16 cellular contexts compared by ENCODE assay signal in the genomic region with DNA sequence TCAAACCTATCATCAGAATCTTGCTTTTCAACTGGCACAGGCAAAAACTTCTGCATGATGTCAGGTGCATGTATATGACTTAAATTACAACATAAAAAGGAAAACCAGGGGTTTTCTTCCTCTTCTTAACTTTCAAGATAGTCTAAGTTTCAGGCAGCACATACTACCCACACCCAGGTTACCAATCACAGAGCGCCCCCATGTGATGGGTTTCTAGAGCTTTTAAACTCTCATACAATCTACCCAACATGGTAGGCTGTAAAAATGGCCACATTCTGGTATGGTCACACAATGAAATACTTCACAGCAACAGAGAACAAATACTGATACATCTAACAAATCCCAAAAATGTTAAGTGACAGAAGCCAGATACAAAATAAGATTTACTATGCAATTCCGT. TPM values are rescaled to one million over a fixed set of nuclear protein-coding genes. Genes with fewer than 3 reads are reported as not detected.
DNase-seq lines count a peak whose midpoint lies in the region; ATAC-seq and TF ChIP-seq lines count a peak whose summit lies in the region.
"Had no signal": no experiment of that assay in that cellular context is flagged by ENCODE, and none has a peak within 500 bp of the region (broad histone marks: within the 10 kb centered on the region; RNA-seq: fewer than 3 reads in every experiment).

No MANE protein-coding gene starts in this region.

- no peak overlapping the region for H3K4me3 Mint-ChIP-seq in activated CD4-positive, alpha-beta T cell treated with anti-CD3 and anti-CD28 coated beads, Interleukin-2, amount 10 ng/mL, durations not matched to agents 24 days and 14 days
- H3K4me3 Mint-ChIP-seq in naive thymus-derived CD4-positive, alpha-beta T cell: peak overlapping the region in 2 of 10 donors; percentile 44 to 53

- peak overlapping the region; percentile 7 for H3K27ac Mint-ChIP-seq in activated CD4-positive, alpha-beta T cell treated with anti-CD3 and anti-CD28 coated beads, Interleukin-2, amount 10 ng/mL, durations not matched to agents 24 days and 14 days
- H3K27ac Mint-ChIP-seq in naive thymus-derived CD4-positive, alpha-beta T cell: peak overlapping the region in 8 of 9 donors; percentile 21 to 76 (median 54)

- no peak overlapping the region for H3K4me3 ChIP-seq in Panc1 (ENCODE audit: low read depth in 2 of 2, low read length in 2 of 2)
- H3K4me3 ChIP-seq in naive thymus-derived CD4-positive, alpha-beta T cell (ENCODE audit: low read length): no peak overlapping the region
- no peak overlapping the region for H3K4me3 ChIP-seq in WERI-Rb-1 (ENCODE audit: low read depth, low read length)
- H3K4me3 ChIP-seq: GM23248, smooth muscle cell, vagina had no signal

- intact Hi-C loops in activated CD4-positive, alpha-beta T cell treated with anti-CD3 and anti-CD28 coated beads, Interleukin-2, amount 10 ng/mL, durations not matched to agents 24 days and 14 days (cut with micrococcal nuclease): loop anchor here (10.0 kb wide), 1 partner anchor 1063 kb away; the partner anchor contains the start of gene MEX3B
- intact Hi-C loops in Panc1 (cut with micrococcal nuclease; ENCODE audit: unreplicated experiment): no loop called here
- intact Hi-C loops in naive thymus-derived CD4-positive, alpha-beta T cell (cut with micrococcal nuclease): loop anchor here in 1 of 2 donors (10.0 kb wide), 1 partner anchor 1087 kb away; the partner anchor contains the start of gene MTHFS

- no peaks in the 10 kb centered on the region for H3K27me3 Mint-ChIP-seq in activated CD4-positive, alpha-beta T cell treated with anti-CD3 and anti-CD28 coated beads, Interleukin-2, amount 10 ng/mL, durations not matched to agents 24 days and 14 days
- no peaks in the 10 kb centered on the region for H3K27me3 Mint-ChIP-seq in naive thymus-derived CD4-positive, alpha-beta T cell

- BruUV-seq in Panc1 (replicated peaks; lab: Mats Ljungman, UMichigan): no TSS peak

- no peaks in the 10 kb centered on the region for H3K9me3 Mint-ChIP-seq in activated CD4-positive, alpha-beta T cell treated with anti-CD3 and anti-CD28 coated beads, Interleukin-2, amount 10 ng/mL, durations not matched to agents 24 days and 14 days
- no peaks in the 10 kb centered on the region for H3K9me3 Mint-ChIP-seq in naive thymus-derived CD4-positive, alpha-beta T cell

- POLR2A ChIA-PET in Panc1 (lab: Charles Lee): no interaction called here
- POLR2A ChIA-PET in naive thymus-derived CD4-positive, alpha-beta T cell (lab: Charles Lee): no interaction called here

- H3K36me3 Mint-ChIP-seq in activated CD4-positive, alpha-beta T cell treated with anti-CD3 and anti-CD28 coated beads, Interleukin-2, amount 10 ng/mL, durations not matched to agents 24 days and 14 days (ENCODE audit: low read depth): peaks cover 62% of the 10 kb centered on the region
- H3K36me3 Mint-ChIP-seq in naive thymus-derived CD4-positive, alpha-beta T cell: peaks cover 0 to 31% (median 20%) of the 10 kb centered on the region in 5 donors

- TF ChIP-seq CTCF in Panc1 (IDR thresholded peaks at IDR 0.05): peak; percentile 25; the same call in 1 of the 2 replicates
- TF ChIP-seq CTCF in WERI-Rb-1 (IDR thresholded peaks at IDR 0.05; ENCODE audit: low read depth, low read length): no peak

- in situ Hi-C loops in Panc1 (cut with HindIII; ENCODE audit: low pct_unique_long_range_greater_than_20kb, low sequenced_read_pairs): no loop called here

- no peaks in the 10 kb centered on the region for H3K27me3 ChIP-seq in Panc1 (ENCODE audit: control insufficient read depth, insufficient read depth, low read length)
- H3K27me3 ChIP-seq in naive thymus-derived CD4-positive, alpha-beta T cell (ENCODE audit: control insufficient read depth in 2 of 2, insufficient read depth in 2 of 2, low read length in 2 of 2): no peaks in the 10 kb centered on the region
- H3K27me3 ChIP-seq in WERI-Rb-1 (ENCODE audit: insufficient read depth, low read depth, severe bottlenecking): no peaks in the 10 kb centered on the region
- H3K27me3 ChIP-seq: vagina had no signal

- no peaks in the 10 kb centered on the region for H3K9me3 ChIP-seq in Panc1 (ENCODE audit: control insufficient read depth, insufficient read depth, low read depth, low read length)
- no peaks in the 10 kb centered on the region for H3K9me3 ChIP-seq in naive thymus-derived CD4-positive, alpha-beta T cell (ENCODE audit: control insufficient read depth in 2 of 3, low read length in 3 of 3)
- no peaks in the 10 kb centered on the region for H3K9me3 ChIP-seq in WERI-Rb-1 (ENCODE audit: severe bottlenecking)
- H3K9me3 ChIP-seq: vagina had no signal

- peaks cover 46% of the 10 kb centered on the region for H3K4me1 Mint-ChIP-seq in activated CD4-positive, alpha-beta T cell treated with anti-CD3 and anti-CD28 coated beads, Interleukin-2, amount 10 ng/mL, durations not matched to agents 24 days and 14 days
- H3K4me1 Mint-ChIP-seq in naive thymus-derived CD4-positive, alpha-beta T cell: peaks cover 38 to 72% (median 67%) of the 10 kb centered on the region in 7 donors

- DNase-seq in activated CD4-positive, alpha-beta T cell treated with anti-CD3 and anti-CD28 coated beads, Interleukin-2, amount 10 ng/mL, durations not matched to agents 24 days and 14 days: no peak
- DNase-seq in activated CD4-positive, alpha-beta T cell treated with anti-CD3 and anti-CD28 coated beads for 1 hour: no peak
- DNase-seq in Panc1 (ENCODE audit: low read depth, low spot score) (no peak), WERI-Rb-1 (no peak)
- no peak for DNase-seq in naive thymus-derived CD4-positive, alpha-beta T cell
- no peak for DNase-seq in NK-92 treated with Interleukin-12 subunit alpha and Interleukin-12 subunit beta, amount 100 ng/mL, for 24 hours (lab: John Stamatoyannopoulos, UW)
- DNase-seq: aorta, EL, glutamatergic neuron, GM23248, NCI-H187 treated with DMSO at 0.1 percent for 48 hours, NCI-H774 had no signal

- CTCF ChIA-PET in Panc1 (lab: Charles Lee): interaction anchor here (0.6 kb wide), 1 partner anchor 124 kb away, joined by 3 read pairs; no protein-coding TSS in a partner anchor
- CTCF ChIA-PET in naive thymus-derived CD4-positive, alpha-beta T cell (lab: Charles Lee): no interaction called here

- no peak overlapping the region for H3K27ac ChIP-seq in Panc1 (ENCODE audit: low read length)
- no peak overlapping the region for H3K27ac ChIP-seq in naive thymus-derived CD4-positive, alpha-beta T cell (ENCODE audit: low read depth, low read length)
- no peak overlapping the region for H3K27ac ChIP-seq in WERI-Rb-1
- H3K27ac ChIP-seq: GM23248, vagina had no signal

- 0 out of 2 replicates have a peak, but pooled peaks cover 3% of the 10 kb centered on the region for H3K4me1 ChIP-seq in Panc1 (ENCODE audit: control insufficient read depth, insufficient read depth, low read length)
- H3K4me1 ChIP-seq in naive thymus-derived CD4-positive, alpha-beta T cell (ENCODE audit: control insufficient read depth in 2 of 2, insufficient read depth in 2 of 2, low read length in 2 of 2): peaks cover 13 to 14% of the 10 kb centered on the region in 2 donors

- ATAC-seq in GM19351 (IDR thresholded peaks at IDR 0.05; ENCODE audit: unreplicated experiment) (peak; percentile 47), Panc1 (no peak), HG03135 (IDR thresholded peaks at IDR 0.05; ENCODE audit: unreplicated experiment) (no peak)
- ATAC-seq in naive thymus-derived CD4-positive, alpha-beta T cell: no peak

- H3K36me3 ChIP-seq in Panc1 (ENCODE audit: control insufficient read depth, insufficient read depth, low read length) (peaks cover 3% of the 10 kb centered on the region; the same call in 1 of the 2 replicates), WERI-Rb-1 (peaks cover 54% of the 10 kb centered on the region)
- peaks cover 0 to 37% (median 0%) of the 10 kb centered on the region in 3 experiments for H3K36me3 ChIP-seq in naive thymus-derived CD4-positive, alpha-beta T cell (ENCODE audit: control insufficient read depth in 2 of 3, insufficient read depth in 3 of 3, low read length in 3 of 3)

RNA-seq across cellular contexts. Expression of gene MESD, which starts 7.4 kb away (rescaled TPM):
- total RNA-seq in activated CD4-positive, alpha-beta T cell treated with anti-CD3 and anti-CD28 coated beads, Interleukin-2, amount 10 ng/mL, durations not matched to agents 24 days and 14 days: 27.1 and 27.6 TPM in 2 replicates
- 28.2 TPM for total RNA-seq in Panc1 (2021; ENCODE audit: unreplicated experiment)
- 30.7 TPM for polyA plus RNA-seq in Panc1 (2012; ENCODE audit: insufficient read length)
- total RNA-seq in naive thymus-derived CD4-positive, alpha-beta T cell: 10 to 100 TPM; 17.1 to 42.5 (median 38.3) TPM
- 10 to 100 TPM; 20.7 to 29.3 TPM for polyA plus RNA-seq in naive thymus-derived CD4-positive, alpha-beta T cell

RNA-seq across cellular contexts. Expression of gene TLNRD1, which starts 18.5 kb away (rescaled TPM):
- 25.6 and 25.8 TPM in 2 replicates for total RNA-seq in activated CD4-positive, alpha-beta T cell treated with anti-CD3 and anti-CD28 coated beads, Interleukin-2, amount 10 ng/mL, durations not matched to agents 24 days and 14 days
- total RNA-seq in Panc1 (2021; ENCODE audit: unreplicated experiment): 24.7 TPM
- 15.0 TPM for polyA plus RNA-seq in Panc1 (2012; ENCODE audit: insufficient read length)
- 10 to 100 TPM; 11.5 to 33.0 (median 22.5) TPM for total RNA-seq in naive thymus-derived CD4-positive, alpha-beta T cell
- 1 to 10 TPM; 2.2 to 4.8 TPM for polyA plus RNA-seq in naive thymus-derived CD4-positive, alpha-beta T cell
